ENCODE assay signal across 1 cellular context in genomic region chr10:72484521-72484920, GRCh38.
TF ChIP-seq lines count a peak whose summit lies in the region.

No MANE protein-coding gene starts in this region.

TF ChIP-seq in K562, 482 proteins besides CTCF, POLR2A, EP300 and RAD21 (continued from another document):
- TF ChIP-seq SFPQ (IDR thresholded peaks at IDR 0.05; ENCODE audit: low read depth, low read length) (no peak), E2F8 (IDR thresholded peaks at IDR 0.05; ENCODE audit: low read depth, partially characterized antibody) (no peak), MGA (IDR thresholded peaks at IDR 0.05) (no peak), ZNF277 (CRISPR knock-in tag; IDR thresholded peaks at IDR 0.05; ENCODE audit: borderline replicate concordance) (no peak), HMG20A (CRISPR knock-in tag; conservative IDR thresholded peaks at IDR 0.05) (no peak), HNRNPLL (IDR thresholded peaks at IDR 0.05; ENCODE audit: low read depth, low read length, poor library complexity, severe bottlenecking) (no peak), GMEB1 (CRISPR knock-in tag; IDR thresholded peaks at IDR 0.05) (no peak), CREB3 (tag; conservative IDR thresholded peaks at IDR 0.05; ENCODE audit: low read depth) (no peak), MEIS2 (IDR thresholded peaks at IDR 0.05; ENCODE audit: partially characterized antibody) (no peak)
